Comparison of ENCODE assay signal across 28 cellular contexts in the genomic region with DNA sequence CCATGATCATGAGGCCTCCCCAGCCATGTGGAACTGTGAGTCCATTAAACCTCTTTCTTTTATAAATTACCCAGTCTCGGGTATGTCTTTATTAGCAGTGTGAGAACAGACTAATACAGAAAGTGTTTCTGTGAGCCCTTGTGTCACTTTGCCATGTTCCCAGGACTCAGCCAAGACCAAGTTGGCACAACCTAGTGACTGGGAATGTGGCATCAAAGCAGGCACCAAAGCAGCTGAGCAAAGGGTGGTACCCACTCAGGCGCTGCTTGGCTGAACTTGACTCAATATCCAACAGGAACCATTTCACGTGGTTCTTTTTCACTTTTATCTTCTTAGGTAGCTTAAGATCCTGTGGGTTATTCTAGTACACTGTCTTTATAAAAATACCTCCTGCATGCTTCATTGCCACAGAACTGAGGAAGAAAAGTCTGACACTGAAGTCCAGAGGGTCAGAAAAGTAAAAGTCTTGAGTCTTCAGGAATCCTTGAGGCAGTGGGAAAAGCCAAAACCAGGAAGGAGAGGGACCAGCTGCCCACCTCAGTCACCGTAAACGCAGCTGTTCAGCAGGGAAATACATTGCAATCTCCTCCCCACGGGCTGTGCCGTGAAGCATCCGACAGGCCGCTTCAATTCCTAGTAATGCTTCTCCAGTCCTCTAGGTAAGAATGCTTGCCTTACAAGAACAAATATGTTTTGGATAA.
"Had no signal": no experiment of that assay in that cellular context is flagged by ENCODE, and none has a peak within 500 bp of the region (broad histone marks: within the 10 kb centered on the region; RNA-seq: fewer than 3 reads in every experiment).

No MANE protein-coding gene starts in this region.

- H3K4me1 ChIP-seq: left lung, prostate gland had no signal

- H3K4me3 ChIP-seq: ascending aorta, left lung, lung, ovary, prostate gland, smooth muscle cell, stomach, tibial artery, upper lobe of right lung had no signal

- H3K36me3 ChIP-seq: ascending aorta, ovary, prostate gland had no signal

- H3K4me2 ChIP-seq: smooth muscle cell had no signal

- ATAC-seq: activated CD4-positive, CD25-positive, alpha-beta regulatory T cell treated with anti-CD3 and anti-CD28 coated beads, Interleukin-2, amount 50 U/mL, for 24 hours; left lung; sciatic nerve; stimulated activated naive B cell treated with anti-CD40 and anti-IgM and Interleukin-4, amounts not matched to agents 10 μg/mL and 1 μg/mL and 100 μg/mL, for 72 hours; upper lobe of right lung had no signal

- H3K27me3 ChIP-seq: ascending aorta, brain microvascular endothelial cell, left lung, ovary, stomach, tibial artery, upper lobe of right lung had no signal

- H3K9me3 ChIP-seq: ascending aorta, left lung, ovary, prostate gland, stomach, tibial artery, upper lobe of right lung had no signal

- DNase-seq: activated CD4-positive, alpha-beta memory T cell treated with anti-CD3 and anti-CD28 coated beads for 36 hours; activated CD4-positive, alpha-beta T cell treated with anti-CD3 and anti-CD28 coated beads, Interleukin-2, amount 10 ng/mL, durations not matched to agents 24 days and 14 days; activated CD8-positive, alpha-beta memory T cell treated with anti-CD3 and anti-CD28 coated beads, Interleukin-2, amount 50 U/mL, for 4 hours; activated effector memory CD4-positive, alpha-beta T cell treated with anti-CD3 and anti-CD28 coated beads, Interleukin-2, amount 50 U/mL, for 16 hours; activated naive CD4-positive, alpha-beta T cell treated with anti-CD3 and anti-CD28 coated beads, Interleukin-2, amount 10 ng/mL, durations not matched to agents 7 days and 5 days; activated naive CD8-positive, alpha-beta T cell treated with anti-CD3 and anti-CD28 coated beads, Interleukin-2, amount 10 ng/mL, durations not matched to agents 7 days and 5 days; activated T-cell treated with anti-CD3 and anti-CD28 coated beads, Interleukin-2, amount 50 U/mL, for 1 hour; brain microvascular endothelial cell; central memory CD4-positive, alpha-beta T cell; effector CD4-positive, alpha-beta T cell; kidney glomerular epithelial cell; left lung; naive B cell; nephron progenitor cell; ovary; retina; stimulated activated CD4-positive, alpha-beta T cell treated with anti-CD3 and anti-CD28 coated beads, Interleukin-2, amount 100 ng/mL, for 24 hours; stimulated activated naive B cell treated with anti-CD40 and anti-IgM and Interleukin-4, amounts not matched to agents 10 μg/mL and 1 μg/mL and 100 μg/mL, for 72 hours; tibial artery; upper lobe of right lung; WERI-Rb-1 had no signal

- H3K27ac ChIP-seq: ascending aorta, brain microvascular endothelial cell, left lung, ovary, prostate gland, tibial artery, upper lobe of right lung, WERI-Rb-1 had no signal
